1 cellular context compared by ENCODE assay signal in genomic region chr1:153717330-153717729, GRCh38.
TF ChIP-seq lines count a peak whose summit lies in the region.

No MANE protein-coding gene starts in this region.

TF ChIP-seq in GM12878, 131 proteins besides CTCF, POLR2A, EP300 and RAD21:
- TF ChIP-seq RUNX3 (IDR thresholded peaks at IDR 0.05; ENCODE audit: low read length) (peak; percentile 41; the same call in 1 of the 2 replicates), JUNB (IDR thresholded peaks at IDR 0.05) (peak; percentile 45), ZNF274 (IDR thresholded peaks at IDR 0.05; ENCODE audit: insufficient read depth, insufficient read length) (no peak)
